ENCODE assay signal across 1 cellular context in genomic region chr3:45656575-45657363, GRCh38.
TF ChIP-seq lines count a peak whose summit lies in the region.

No MANE protein-coding gene starts in this region.

TF ChIP-seq in K562, 482 proteins besides CTCF, POLR2A, EP300 and RAD21 (continued from another document and continues in another):
- TF ChIP-seq CHAMP1 (IDR thresholded peaks at IDR 0.05) (no peak), HDAC1 (IDR thresholded peaks at IDR 0.05) (peak in 1 of 2 experiments; percentile 14; a peak in 1 of 4 replicates), BHLHE40 (IDR thresholded peaks at IDR 0.05; ENCODE audit: low read length) (no peak), THRAP3 (IDR thresholded peaks at IDR 0.05; ENCODE audit: borderline replicate concordance) (no peak), XRCC3 (IDR thresholded peaks at IDR 0.05) (no peak), RHOXF2B (CRISPR knock-in tag; conservative IDR thresholded peaks at IDR 0.05) (no peak), HNRNPLL (IDR thresholded peaks at IDR 0.05; ENCODE audit: low read depth, low read length, poor library complexity, severe bottlenecking) (no peak), DEAF1 (CRISPR knock-in tag; IDR thresholded peaks at IDR 0.05) (peak; percentile 93), ETV1 (tag; conservative IDR thresholded peaks at IDR 0.05; ENCODE audit: low read depth) (no peak), HIVEP1 (CRISPR knock-in tag; IDR thresholded peaks at IDR 0.05) (no peak), MTA2 (IDR thresholded peaks at IDR 0.05; ENCODE audit: low read depth) (no peak), CCAR2 (IDR thresholded peaks at IDR 0.05; ENCODE audit: low read depth, low read length) (no peak), SRSF3 (IDR thresholded peaks at IDR 0.05; ENCODE audit: insufficient read depth, low read length) (no peak), BDP1 (IDR thresholded peaks at IDR 0.05; ENCODE audit: insufficient read depth, insufficient read length) (no peak), ZNF23 (CRISPR knock-in tag; IDR thresholded peaks at IDR 0.05) (no peak), CBX3 (IDR thresholded peaks at IDR 0.05; ENCODE audit: borderline replicate concordance in 1 of 2, low read length in 2 of 2) (0 out of 3 replicates have a peak, but pooled peaks of 1 of the 2 experiments have one; percentile 25), NCOA6 (IDR thresholded peaks at IDR 0.05) (no peak), GTF2F1 (IDR thresholded peaks at IDR 0.05; ENCODE audit: low read depth, low read length) (no peak), PKNOX1 (IDR thresholded peaks at IDR 0.05) (peak; percentile 73), KDM1A (IDR thresholded peaks at IDR 0.05) (peak; percentile 48 to 60; a peak in 2 of 4 replicates), RBFOX2 (IDR thresholded peaks at IDR 0.05; ENCODE audit: low read depth, low read length) (no peak), NFIC (IDR thresholded peaks at IDR 0.05) (no peak), GTF2A2 (tag; IDR thresholded peaks at IDR 0.05) (no peak), E4F1 (CRISPR knock-in tag; IDR thresholded peaks at IDR 0.05; ENCODE audit: borderline replicate concordance) (no peak), SREBF1 (IDR thresholded peaks at IDR 0.05; ENCODE audit: borderline replicate concordance, low read depth, low read length) (no peak), HNRNPL (IDR thresholded peaks at IDR 0.05; ENCODE audit: low read depth, low read length) (no peak), LCOR (CRISPR knock-in tag; IDR thresholded peaks at IDR 0.05) (0 out of 2 replicates have a peak, but pooled peaks have one; percentile 48), RREB1 (CRISPR knock-in tag; IDR thresholded peaks at IDR 0.05) (no peak), TCFL5 (CRISPR knock-in tag; conservative IDR thresholded peaks at IDR 0.05) (no peak), TCF7 (IDR thresholded peaks at IDR 0.05; ENCODE audit: borderline replicate concordance) (no peak), RCOR1 (IDR thresholded peaks at IDR 0.05; ENCODE audit: borderline replicate concordance in 1 of 2, low read depth in 2 of 2, low read length in 2 of 2) (0 out of 4 replicates have a peak, but pooled peaks of 1 of the 2 experiments have one; percentile 15), HNRNPH1 (optimal IDR thresholded peaks at IDR 0.05; ENCODE audit: low read depth, low read length) (no peak), NR0B1 (IDR thresholded peaks at IDR 0.05; ENCODE audit: partially characterized antibody) (no peak), SRSF9 (IDR thresholded peaks at IDR 0.05; ENCODE audit: borderline replicate concordance, low read depth, low read length) (no peak), ZSCAN29 (IDR thresholded peaks at IDR 0.05) (no peak), NR2F6 (CRISPR knock-in tag; IDR thresholded peaks at IDR 0.05) (no peak), PRDM10 (IDR thresholded peaks at IDR 0.05; ENCODE audit: partially characterized antibody) (no peak), XRCC4 (IDR thresholded peaks at IDR 0.05; ENCODE audit: extremely low read depth, insufficient read depth, insufficient read length) (no peak), CREB3L1 (IDR thresholded peaks at IDR 0.05; ENCODE audit: borderline replicate concordance, low read depth) (no peak), NR2C2 (CRISPR knock-in tag; IDR thresholded peaks at IDR 0.05) (no peak), NR2C2 (tag; IDR thresholded peaks at IDR 0.05) (no peak), ZSCAN32 (CRISPR knock-in tag; IDR thresholded peaks at IDR 0.05) (no peak), ZNF707 (CRISPR knock-in tag; conservative IDR thresholded peaks at IDR 0.05) (no peak), GATAD2B (IDR thresholded peaks at IDR 0.05; ENCODE audit: borderline replicate concordance) (no peak), ZNF12 (CRISPR knock-in tag; IDR thresholded peaks at IDR 0.05) (no peak)
